In the genomic region with DNA sequence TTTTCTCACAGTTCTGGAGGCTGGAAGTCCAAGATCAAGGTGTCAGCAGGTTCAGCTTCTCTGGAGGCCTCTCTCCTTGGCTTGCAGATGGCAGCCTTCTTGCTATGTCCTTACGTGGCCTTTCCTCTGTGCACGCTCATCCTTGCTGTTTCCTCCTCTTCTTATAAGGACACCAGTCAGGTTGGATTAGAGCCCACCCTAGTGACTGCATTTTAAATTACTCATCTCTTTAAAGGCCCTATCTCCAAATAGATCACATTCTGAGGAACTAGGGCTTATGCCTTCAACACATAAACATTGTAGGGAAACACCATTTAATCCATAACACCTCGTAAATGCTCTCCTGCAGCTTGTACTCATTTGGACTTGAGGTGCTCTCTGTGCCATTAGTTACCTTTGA, we compare ENCODE assay signal across 23 cellular contexts. TPM values are rescaled to one million over a fixed set of nuclear protein-coding genes. Genes with fewer than 3 reads are reported as not detected.
"Had no signal": no experiment of that assay in that cellular context is flagged by ENCODE, and none has a peak within 500 bp of the region (broad histone marks: within the 10 kb centered on the region; RNA-seq: fewer than 3 reads in every experiment).

No MANE protein-coding gene starts in this region.

- H3K27ac ChIP-seq: ascending aorta, neural progenitor cell, psoas muscle, right lobe of liver, spleen, suprapubic skin had no signal

- ATAC-seq: left lobe of liver, psoas muscle, right lobe of liver had no signal

- H3K9me3 Mint-ChIP-seq: activated naive CD4-positive, alpha-beta T cell treated with anti-CD3 and anti-CD28 coated beads for 36 hours; activated T-helper 2 cell treated with anti-CD3 and anti-CD28 coated beads, Interferon-gamma antibody, Interleukin-2, Interleukin-4, amounts not matched to agents 10 μg/mL and 5 μg/mL and 100 μg/mL, durations not matched to agents 14 hours and 24 hours and 36 hours; neural progenitor cell; stimulated activated naive CD8-positive, alpha-beta T cell treated with anti-CD3 and anti-CD28 coated beads, Interleukin-15, Interleukin-2, amounts not matched to agents 100 ng/mL and 50 ng/mL, for 24 hours; type B pancreatic cell had no signal

- FAIRE-seq: bronchial epithelial cell, islet of Langerhans had no signal

- H3K9me3 ChIP-seq: ascending aorta, psoas muscle, right lobe of liver, spleen, suprapubic skin had no signal

- H3K27me3 ChIP-seq: ascending aorta, neural progenitor cell, right lobe of liver had no signal

- H3K36me3 ChIP-seq: ascending aorta, neural progenitor cell, right lobe of liver, spleen, suprapubic skin had no signal

- H3K27ac Mint-ChIP-seq: activated naive CD4-positive, alpha-beta T cell treated with anti-CD3 and anti-CD28 coated beads for 36 hours; activated T-helper 2 cell treated with anti-CD3 and anti-CD28 coated beads, Interferon-gamma antibody, Interleukin-2, Interleukin-4, amounts not matched to agents 10 μg/mL and 5 μg/mL and 100 μg/mL, durations not matched to agents 14 hours and 24 hours and 36 hours; naive B cell; neural progenitor cell; stimulated activated naive CD8-positive, alpha-beta T cell treated with anti-CD3 and anti-CD28 coated beads, Interleukin-15, Interleukin-2, amounts not matched to agents 100 ng/mL and 50 ng/mL, for 24 hours; type B pancreatic cell had no signal

- H3K4me1 ChIP-seq: ascending aorta, neural progenitor cell, psoas muscle, right lobe of liver, spleen, suprapubic skin had no signal

- H3K9ac ChIP-seq: neural progenitor cell had no signal

- H3K4me2 ChIP-seq: neural progenitor cell had no signal

- H3K4me3 ChIP-seq: ascending aorta, neural progenitor cell, psoas muscle, right lobe of liver, spleen, suprapubic skin had no signal

- H2AFZ ChIP-seq: neural progenitor cell had no signal

- H3K4me3 Mint-ChIP-seq: activated naive CD4-positive, alpha-beta T cell treated with anti-CD3 and anti-CD28 coated beads for 36 hours; neural progenitor cell; stimulated activated naive CD8-positive, alpha-beta T cell treated with anti-CD3 and anti-CD28 coated beads, Interleukin-15, Interleukin-2, amounts not matched to agents 100 ng/mL and 50 ng/mL, for 24 hours; type B pancreatic cell had no signal

- H3K36me3 Mint-ChIP-seq: neural progenitor cell, type B pancreatic cell had no signal

- DNase-seq: activated CD4-positive, CD25-positive, alpha-beta regulatory T cell treated with anti-CD3 and anti-CD28 coated beads, Interleukin-2, amount 50 U/mL, for 72 hours; activated naive CD4-positive, alpha-beta T cell treated with anti-CD3 and anti-CD28 coated beads for 36 hours; activated T-cell treated with anti-CD3 and anti-CD28 coated beads, Interleukin-2, amount 50 U/mL, for 1 hour; erythroblast; naive B cell; psoas muscle; right lobe of liver; spleen; T1000 had no signal

RNA-seq across cellular contexts. Expression of a gene that starts 36.3 kb away (rescaled TPM):
- total RNA-seq: activated naive CD4-positive, alpha-beta T cell treated with anti-CD3 and anti-CD28 coated beads for 36 hours; activated T-helper 2 cell treated with anti-CD3 and anti-CD28 coated beads, Interferon-gamma antibody, Interleukin-2, Interleukin-4, amounts not matched to agents 10 μg/mL and 5 μg/mL and 100 μg/mL, durations not matched to agents 14 hours and 24 hours and 36 hours; ascending aorta; bronchial epithelial cell; chondrocyte; dermis microvascular lymphatic vessel endothelial cell; left lobe of liver; lung microvascular endothelial cell; mononuclear cell; osteocyte; right lobe of liver; spleen; suprapubic skin had no signal
